Comparison of ENCODE assay signal across 8 cellular contexts in the genomic region with DNA sequence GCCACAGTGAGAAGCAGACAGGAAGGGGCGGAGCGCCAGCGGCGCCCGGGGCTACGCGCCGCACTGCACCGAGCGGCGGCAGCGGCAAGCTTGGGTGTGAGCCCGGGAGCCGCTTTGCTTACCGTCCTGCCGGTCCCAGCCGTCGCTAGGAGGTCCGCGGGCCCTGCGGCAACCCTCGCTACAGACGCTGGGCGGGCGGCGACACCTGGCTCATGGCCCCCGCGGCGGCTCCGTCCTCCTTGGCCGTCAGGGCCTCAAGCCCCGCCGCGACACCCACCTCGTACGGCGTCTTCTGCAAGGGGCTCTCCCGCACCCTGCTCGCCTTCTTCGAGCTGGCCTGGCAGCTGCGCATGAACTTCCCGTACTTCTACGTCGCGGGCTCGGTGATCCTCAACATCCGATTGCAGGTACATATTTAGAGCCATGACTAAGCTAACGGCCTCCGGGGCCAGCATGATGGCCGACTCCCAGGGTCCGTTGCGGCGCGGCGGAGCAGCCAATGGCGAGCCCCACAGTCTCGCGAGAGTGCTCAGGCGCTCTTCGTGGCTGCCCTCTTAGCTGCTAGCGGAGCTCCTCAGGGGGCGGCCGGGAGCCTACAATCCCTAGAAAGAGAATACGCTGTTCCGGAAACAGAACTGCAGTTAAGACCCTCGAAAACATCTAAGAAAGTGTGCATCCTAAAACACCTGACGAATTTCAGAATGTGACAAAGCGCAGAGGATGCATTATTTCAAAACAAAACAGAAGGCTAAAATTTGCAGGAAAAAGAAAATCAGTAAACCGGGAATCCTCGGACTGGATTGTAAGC. TPM values are rescaled to one million over a fixed set of nuclear protein-coding genes. Genes with fewer than 3 reads are reported as not detected.
DNase-seq lines count a peak whose midpoint lies in the region; ATAC-seq and TF ChIP-seq lines count a peak whose summit lies in the region.

A gene (plus strand): TSS at position 50 of the 808 bp plus-strand sequence. CDS start 163 bp downstream, at position 213.

- ATAC-seq in GM19372 (IDR thresholded peaks at IDR 0.05; ENCODE audit: low read depth, unreplicated experiment): peak; percentile 95
- peak; percentile 92 for ATAC-seq in HG03521 (IDR thresholded peaks at IDR 0.05; ENCODE audit: unreplicated experiment)
- ATAC-seq in left colon: peak; percentile 99

- DNase-seq in NCI-H69 (lab: John Stamatoyannopoulos, UW) (peak; percentile 94), cortex of kidney (lab: John Stamatoyannopoulos, UW) (peak; percentile 53), left colon (peak; percentile 93 to 94)
- DNase-seq in activated CD4-positive, alpha-beta T cell treated with anti-CD3 and anti-CD28 coated beads, Interleukin-2, amount 50 U/mL, for 1 hour: peak; percentile 87
- DNase-seq in stimulated activated CD4-positive, alpha-beta T cell treated with anti-CD3 and anti-CD28 coated beads, Interleukin-1b, Interleukin-23, amount 100 ng/mL, for 4 hours (ENCODE audit: low read depth in 2 of 2): peak; percentile 76 to 79

- H3K27ac ChIP-seq in C4-2B: peak within 1 kb of the TSS; percentile 99

- intact Hi-C loops in left colon (cut with DNase I, micrococcal nuclease): no loop called here

- no peak; the same call in 1 of the 2 replicates for TF ChIP-seq CTCF in C4-2B (conservative IDR thresholded peaks at IDR 0.05)

RNA-seq across cellular contexts. Expression of the gene that starts here (rescaled TPM):
- 1 to 10 TPM; 7.6 to 8.1 TPM for total RNA-seq in left colon

Comparison
In these comparisons a context has a peak if more than half of its experiments do, and no peak if none do; other contexts are left out.
1. Peak in every context shown above with its lines: DNase-seq, ATAC-seq and H3K27ac ChIP-seq.